In the genomic region with DNA sequence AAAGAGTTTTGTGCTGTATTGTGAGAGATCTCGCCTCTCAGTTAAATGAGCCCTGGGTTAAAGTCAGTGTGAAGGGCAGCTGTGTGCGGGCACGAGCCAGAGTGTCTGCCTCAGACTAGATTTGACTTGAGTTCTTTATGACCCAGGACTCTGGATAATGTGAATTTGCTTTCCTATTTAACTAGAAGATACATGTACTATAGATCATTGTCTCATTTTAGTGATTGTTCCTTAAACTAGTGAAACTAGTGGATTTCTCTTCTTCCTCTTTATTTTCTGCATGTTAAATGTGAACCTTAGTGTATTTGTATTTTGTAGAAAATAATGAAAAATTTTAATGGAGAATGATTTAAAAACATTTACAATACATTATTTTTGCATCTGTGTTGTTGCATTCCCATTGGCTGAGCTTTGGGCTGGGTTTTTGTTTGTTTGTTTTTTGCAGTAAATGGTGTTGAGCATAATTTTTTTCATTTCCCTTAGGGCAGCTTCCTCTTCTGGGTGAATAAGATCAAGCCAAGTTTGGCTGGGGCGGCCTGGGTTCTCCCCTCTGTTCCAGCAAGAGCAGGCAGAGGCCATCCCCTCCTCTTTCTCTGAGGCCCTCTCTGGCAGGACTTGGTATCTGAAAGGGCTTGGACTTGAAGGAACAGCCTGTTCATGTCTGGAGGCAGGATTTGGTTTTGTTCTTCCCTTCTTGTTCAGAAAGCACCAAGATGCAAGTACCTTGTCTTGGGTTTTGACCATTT, we compare ENCODE assay signal across 2 cellular contexts.
TF ChIP-seq lines count a peak whose summit lies in the region.

No MANE protein-coding gene starts in this region.

TF ChIP-seq in SK-N-SH treated with all-trans-retinoic acid at 6 μM for 48 hours, 23 proteins besides CTCF, POLR2A, EP300 and RAD21 (continued from another document):
- TF ChIP-seq ZFP3 (CRISPR knock-in tag; IDR thresholded peaks at IDR 0.05) (no peak), OSR1 (CRISPR knock-in tag; IDR thresholded peaks at IDR 0.05) (no peak), TCF4 (CRISPR knock-in tag; IDR thresholded peaks at IDR 0.05; ENCODE audit: borderline replicate concordance) (no peak), ZNF70 (CRISPR knock-in tag; IDR thresholded peaks at IDR 0.05) (no peak), ESRRG (CRISPR knock-in tag; IDR thresholded peaks at IDR 0.05) (no peak), RARB (CRISPR knock-in tag; IDR thresholded peaks at IDR 0.05) (no peak), BACH2 (CRISPR knock-in tag; IDR thresholded peaks at IDR 0.05; ENCODE audit: borderline replicate concordance) (no peak), CREB5 (CRISPR knock-in tag; IDR thresholded peaks at IDR 0.05; ENCODE audit: low read depth) (no peak), ZNF565 (CRISPR knock-in tag; conservative IDR thresholded peaks at IDR 0.05; ENCODE audit: low read depth) (no peak), ISL1 (CRISPR knock-in tag; IDR thresholded peaks at IDR 0.05) (no peak), PPARA (CRISPR knock-in tag; IDR thresholded peaks at IDR 0.05; ENCODE audit: borderline replicate concordance) (no peak)
- TF ChIP-seq, protein P1, sequence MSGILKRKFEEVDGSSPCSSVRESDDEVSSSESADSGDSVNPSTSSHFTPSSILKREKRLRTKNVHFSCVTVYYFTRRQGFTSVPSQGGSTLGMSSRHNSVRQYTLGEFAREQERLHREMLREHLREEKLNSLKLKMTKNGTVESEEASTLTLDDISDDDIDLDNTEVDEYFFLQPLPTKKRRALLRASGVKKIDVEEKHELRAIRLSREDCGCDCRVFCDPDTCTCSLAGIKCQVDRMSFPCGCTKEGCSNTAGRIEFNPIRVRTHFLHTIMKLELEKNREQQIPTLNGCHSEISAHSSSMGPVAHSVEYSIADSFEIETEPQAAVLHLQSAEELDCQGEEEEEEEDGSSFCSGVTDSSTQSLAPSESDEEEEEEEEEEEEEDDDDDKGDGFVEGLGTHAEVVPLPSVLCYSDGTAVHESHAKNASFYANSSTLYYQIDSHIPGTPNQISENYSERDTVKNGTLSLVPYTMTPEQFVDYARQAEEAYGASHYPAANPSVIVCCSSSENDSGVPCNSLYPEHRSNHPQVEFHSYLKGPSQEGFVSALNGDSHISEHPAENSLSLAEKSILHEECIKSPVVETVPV (CRISPR knock-in tag; IDR thresholded peaks at IDR 0.05), result no peak
- TF ChIP-seq, protein P2, sequence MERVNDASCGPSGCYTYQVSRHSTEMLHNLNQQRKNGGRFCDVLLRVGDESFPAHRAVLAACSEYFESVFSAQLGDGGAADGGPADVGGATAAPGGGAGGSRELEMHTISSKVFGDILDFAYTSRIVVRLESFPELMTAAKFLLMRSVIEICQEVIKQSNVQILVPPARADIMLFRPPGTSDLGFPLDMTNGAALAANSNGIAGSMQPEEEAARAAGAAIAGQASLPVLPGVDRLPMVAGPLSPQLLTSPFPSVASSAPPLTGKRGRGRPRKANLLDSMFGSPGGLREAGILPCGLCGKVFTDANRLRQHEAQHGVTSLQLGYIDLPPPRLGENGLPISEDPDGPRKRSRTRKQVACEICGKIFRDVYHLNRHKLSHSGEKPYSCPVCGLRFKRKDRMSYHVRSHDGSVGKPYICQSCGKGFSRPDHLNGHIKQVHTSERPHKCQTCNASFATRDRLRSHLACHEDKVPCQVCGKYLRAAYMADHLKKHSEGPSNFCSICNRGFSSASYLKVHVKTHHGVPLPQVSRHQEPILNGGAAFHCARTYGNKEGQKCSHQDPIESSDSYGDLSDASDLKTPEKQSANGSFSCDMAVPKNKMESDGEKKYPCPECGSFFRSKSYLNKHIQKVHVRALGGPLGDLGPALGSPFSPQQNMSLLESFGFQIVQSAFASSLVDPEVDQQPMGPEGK (CRISPR knock-in tag; IDR thresholded peaks at IDR 0.05; ENCODE audit: borderline replicate concordance), result no peak
- TF ChIP-seq, protein P3, sequence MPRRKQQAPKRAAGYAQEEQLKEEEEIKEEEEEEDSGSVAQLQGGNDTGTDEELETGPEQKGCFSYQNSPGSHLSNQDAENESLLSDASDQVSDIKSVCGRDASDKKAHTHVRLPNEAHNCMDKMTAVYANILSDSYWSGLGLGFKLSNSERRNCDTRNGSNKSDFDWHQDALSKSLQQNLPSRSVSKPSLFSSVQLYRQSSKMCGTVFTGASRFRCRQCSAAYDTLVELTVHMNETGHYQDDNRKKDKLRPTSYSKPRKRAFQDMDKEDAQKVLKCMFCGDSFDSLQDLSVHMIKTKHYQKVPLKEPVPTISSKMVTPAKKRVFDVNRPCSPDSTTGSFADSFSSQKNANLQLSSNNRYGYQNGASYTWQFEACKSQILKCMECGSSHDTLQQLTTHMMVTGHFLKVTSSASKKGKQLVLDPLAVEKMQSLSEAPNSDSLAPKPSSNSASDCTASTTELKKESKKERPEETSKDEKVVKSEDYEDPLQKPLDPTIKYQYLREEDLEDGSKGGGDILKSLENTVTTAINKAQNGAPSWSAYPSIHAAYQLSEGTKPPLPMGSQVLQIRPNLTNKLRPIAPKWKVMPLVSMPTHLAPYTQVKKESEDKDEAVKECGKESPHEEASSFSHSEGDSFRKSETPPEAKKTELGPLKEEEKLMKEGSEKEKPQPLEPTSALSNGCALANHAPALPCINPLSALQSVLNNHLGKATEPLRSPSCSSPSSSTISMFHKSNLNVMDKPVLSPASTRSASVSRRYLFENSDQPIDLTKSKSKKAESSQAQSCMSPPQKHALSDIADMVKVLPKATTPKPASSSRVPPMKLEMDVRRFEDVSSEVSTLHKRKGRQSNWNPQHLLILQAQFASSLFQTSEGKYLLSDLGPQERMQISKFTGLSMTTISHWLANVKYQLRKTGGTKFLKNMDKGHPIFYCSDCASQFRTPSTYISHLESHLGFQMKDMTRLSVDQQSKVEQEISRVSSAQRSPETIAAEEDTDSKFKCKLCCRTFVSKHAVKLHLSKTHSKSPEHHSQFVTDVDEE (CRISPR knock-in tag; IDR thresholded peaks at IDR 0.05), result no peak

TF ChIP-seq in SK-N-SH, 30 proteins besides CTCF, POLR2A, EP300 and RAD21 (continued from another document):
- TF ChIP-seq, protein P4, sequence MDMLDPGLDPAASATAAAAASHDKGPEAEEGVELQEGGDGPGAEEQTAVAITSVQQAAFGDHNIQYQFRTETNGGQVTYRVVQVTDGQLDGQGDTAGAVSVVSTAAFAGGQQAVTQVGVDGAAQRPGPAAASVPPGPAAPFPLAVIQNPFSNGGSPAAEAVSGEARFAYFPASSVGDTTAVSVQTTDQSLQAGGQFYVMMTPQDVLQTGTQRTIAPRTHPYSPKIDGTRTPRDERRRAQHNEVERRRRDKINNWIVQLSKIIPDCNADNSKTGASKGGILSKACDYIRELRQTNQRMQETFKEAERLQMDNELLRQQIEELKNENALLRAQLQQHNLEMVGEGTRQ (IDR thresholded peaks at IDR 0.05; ENCODE audit: borderline replicate concordance, low read depth, low read length), result no peak
- TF ChIP-seq FOXM1 (IDR thresholded peaks at IDR 0.05; ENCODE audit: low read depth) (no peak), TAF1 (IDR thresholded peaks at IDR 0.05; ENCODE audit: borderline replicate concordance, low read depth, low read length) (no peak), ELF1 (IDR thresholded peaks at IDR 0.05) (no peak), MEF2A (IDR thresholded peaks at IDR 0.05; ENCODE audit: borderline replicate concordance, low read depth) (no peak), TCF12 (IDR thresholded peaks at IDR 0.05) (no peak), FOXJ3 (CRISPR knock-in tag; IDR thresholded peaks at IDR 0.05) (no peak), MAX (IDR thresholded peaks at IDR 0.05; ENCODE audit: low read depth) (no peak), PBX3 (IDR thresholded peaks at IDR 0.05) (no peak), NFIC (IDR thresholded peaks at IDR 0.05; ENCODE audit: borderline replicate concordance) (no peak), CHD2 (IDR thresholded peaks at IDR 0.05; ENCODE audit: low read length, partially characterized antibody) (no peak), FOSL2 (IDR thresholded peaks at IDR 0.05; ENCODE audit: borderline replicate concordance, low read depth) (no peak), NRF1 (IDR thresholded peaks at IDR 0.05; ENCODE audit: low read depth, low read length) (no peak), REST (IDR thresholded peaks at IDR 0.05; ENCODE audit: low read depth, low read length) (no peak), EZH2phosphoT487 (IDR thresholded peaks at IDR 0.05; ENCODE audit: borderline replicate concordance, low read depth) (no peak), GATA2 (CRISPR knock-in tag; IDR thresholded peaks at IDR 0.05) (no peak)
